In genomic region chr12:121427556-121428055, GRCh38 we compare ENCODE assay signal across 21 cellular contexts. TPM values are rescaled to one million over a fixed set of nuclear protein-coding genes. Genes with fewer than 3 reads are reported as not detected.
DNase-seq lines count a peak whose midpoint lies in the region; ATAC-seq and TF ChIP-seq lines count a peak whose summit lies in the region.
"Had no signal": no experiment of that assay in that cellular context is flagged by ENCODE, and none has a peak within 500 bp of the region (broad histone marks: within the 10 kb centered on the region; RNA-seq: fewer than 3 reads in every experiment).

No MANE protein-coding gene starts in this region.

- H3K4me1 Mint-ChIP-seq in activated naive CD8-positive, alpha-beta T cell (ENCODE audit: low read depth): no peaks in the 10 kb centered on the region
- no peaks in the 10 kb centered on the region for H3K4me1 Mint-ChIP-seq in progenitor cell of endocrine pancreas (ENCODE audit: low read depth)
- H3K4me1 Mint-ChIP-seq in endothelial cell (ENCODE audit: unreplicated experiment): no peaks in the 10 kb centered on the region
- H3K4me1 Mint-ChIP-seq: neural progenitor cell had no signal

- no peaks in the 10 kb centered on the region for H3K9me3 Mint-ChIP-seq in activated naive CD8-positive, alpha-beta T cell (ENCODE audit: low read depth)
- H3K9me3 Mint-ChIP-seq in progenitor cell of endocrine pancreas (ENCODE audit: low read depth): no peaks in the 10 kb centered on the region
- H3K9me3 Mint-ChIP-seq in endothelial cell (ENCODE audit: unreplicated experiment): no peaks in the 10 kb centered on the region
- H3K9me3 Mint-ChIP-seq: activated B cell treated with CpG ODN at 0.5 μM for 24 hours; activated T-helper 2 cell treated with anti-CD3 and anti-CD28 coated beads, Interferon-gamma antibody, Interleukin-2, Interleukin-4, amounts not matched to agents 10 μg/mL and 5 μg/mL and 100 μg/mL, durations not matched to agents 14 hours and 24 hours and 36 hours; neural progenitor cell had no signal

- H3K27ac Mint-ChIP-seq in activated naive CD8-positive, alpha-beta T cell: peak overlapping the region; percentile 37
- H3K27ac Mint-ChIP-seq in progenitor cell of endocrine pancreas (peak overlapping the region; percentile 71), endothelial cell (ENCODE audit: unreplicated experiment) (no peak overlapping the region)
- H3K27ac Mint-ChIP-seq: activated T-helper 2 cell treated with anti-CD3 and anti-CD28 coated beads, Interferon-gamma antibody, Interleukin-2, Interleukin-4, amounts not matched to agents 10 μg/mL and 5 μg/mL and 100 μg/mL, durations not matched to agents 14 hours and 24 hours and 36 hours; neural progenitor cell had no signal

- H3K4me3 ChIP-seq in HL-60 (replicated peaks; ENCODE audit: insufficient read depth, low read length): no peak overlapping the region
- H3K4me3 ChIP-seq: neural progenitor cell, tibial artery had no signal

- peaks cover 4% of the 10 kb centered on the region for H3K36me3 Mint-ChIP-seq in activated naive CD8-positive, alpha-beta T cell
- H3K36me3 Mint-ChIP-seq in progenitor cell of endocrine pancreas (ENCODE audit: insufficient read depth) (peaks cover 25% of the 10 kb centered on the region), endothelial cell (ENCODE audit: low read depth, unreplicated experiment) (peaks cover 44% of the 10 kb centered on the region)

- no peaks in the 10 kb centered on the region for H3K27me3 Mint-ChIP-seq in activated naive CD8-positive, alpha-beta T cell
- no peaks in the 10 kb centered on the region for H3K27me3 Mint-ChIP-seq in progenitor cell of endocrine pancreas
- no peaks in the 10 kb centered on the region for H3K27me3 Mint-ChIP-seq in endothelial cell (ENCODE audit: unreplicated experiment)
- H3K27me3 Mint-ChIP-seq: activated B cell treated with CpG ODN at 0.5 μM for 24 hours had no signal

- TF ChIP-seq CTCF in HL-60 (IDR thresholded peaks at IDR 0.05; ENCODE audit: insufficient read depth, low read length): no peak
- TF ChIP-seq CTCF in progenitor cell of endocrine pancreas (IDR thresholded peaks at IDR 0.05; ENCODE audit: unreplicated experiment): no peak
- no peak for TF ChIP-seq CTCF in endothelial cell (IDR thresholded peaks at IDR 0.05; ENCODE audit: unreplicated experiment)

- H3K4me3 Mint-ChIP-seq in activated naive CD8-positive, alpha-beta T cell: no peak overlapping the region
- H3K4me3 Mint-ChIP-seq in progenitor cell of endocrine pancreas (ENCODE audit: low read depth) (no peak overlapping the region), endothelial cell (ENCODE audit: unreplicated experiment) (no peak overlapping the region)
- H3K4me3 Mint-ChIP-seq: activated B cell treated with CpG ODN at 0.5 μM for 24 hours, neural progenitor cell had no signal

- no peaks in the 10 kb centered on the region for H3K27me3 ChIP-seq in HL-60 (ENCODE audit: insufficient read depth, poor library complexity, severe bottlenecking)
- H3K27me3 ChIP-seq: neural progenitor cell, tibial artery had no signal

- DNase-seq in SKM-1 (lab: John Stamatoyannopoulos, UW; ENCODE audit: unreplicated experiment) (peak; percentile 29), SKM-1 treated with dmso at 0.1 percent for 144 hours (lab: John Stamatoyannopoulos, UW; ENCODE audit: unreplicated experiment) (no peak), HL-60 (ENCODE audit: low read depth in 1 of 2, low spot score in 1 of 2) (peak in 1 of 2 experiments; percentile 84), progenitor cell of endocrine pancreas (ENCODE audit: low spot score, unreplicated experiment) (no peak), endothelial cell (ENCODE audit: low spot score) (no peak), NCI-H345 treated with DMSO at 0.1 percent for 48 hours (lab: John Stamatoyannopoulos, UW; ENCODE audit: unreplicated experiment) (no peak)
- DNase-seq: activated B cell treated with CpG ODN at 0.5 μM for 24 hours, C1 segment of cervical spinal cord, cerebellar nuclear complex, DMS79, hypothalamus, IMR-90, NCI-H2081 treated with DMSO at 0.1 percent for 48 hours, NCI-H510A treated with DMSO at 0.1 percent for 48 hours, SHP77 treated with DMSO at 0.1 percent for 48 hours, T-helper 2 cell, tibial artery had no signal

- no peak for ATAC-seq in HG02623 (IDR thresholded peaks at IDR 0.05; ENCODE audit: unreplicated experiment)

- H3K27ac ChIP-seq in HL-60 (replicated peaks): peak overlapping the region; percentile 77
- H3K27ac ChIP-seq: neural progenitor cell, tibial artery had no signal

RNA-seq across cellular contexts. Expression of gene RNF34, which starts 27.7 kb away (rescaled TPM):
- total RNA-seq in progenitor cell of endocrine pancreas: 65.5 and 65.7 TPM in 2 replicates
- 46.5 TPM for total RNA-seq in endothelial cell (ENCODE audit: unreplicated experiment)
